In genomic region chr14:66379116-66379515, GRCh38 we compare ENCODE assay signal across 16 cellular contexts.
A peak's percentile ranks its signal among the peaks of the same experiment; 100 is the strongest.
DNase-seq lines count a peak whose midpoint lies in the region; ATAC-seq and TF ChIP-seq lines count a peak whose summit lies in the region.
"Had no signal": no experiment of that assay in that cellular context is flagged by ENCODE, and none has a peak within 500 bp of the region (broad histone marks: within the 10 kb centered on the region; RNA-seq: fewer than 3 reads in every experiment).

No MANE protein-coding gene starts in this region.

- intact Hi-C loops in left cardiac atrium (cut with DNase I) (no loop called here), prostate gland (cut with DNase I) (no loop called here)

- no peaks in the 10 kb centered on the region for H3K36me3 ChIP-seq in MG63
- no peaks in the 10 kb centered on the region for H3K36me3 ChIP-seq in prostate gland
- H3K36me3 ChIP-seq: transverse colon had no signal

- H3K9me3 ChIP-seq in MG63 (no peaks in the 10 kb centered on the region), prostate gland (no peaks in the 10 kb centered on the region)
- H3K9me3 ChIP-seq: SK-N-SH, transverse colon had no signal

- ATAC-seq in left cardiac atrium, result peak; percentile 95 to 98
- ATAC-seq: activated CD4-positive, CD25-positive, alpha-beta regulatory T cell treated with anti-CD3 and anti-CD28 coated beads, Interleukin-2, amount 50 U/mL, for 24 hours had no signal

- WGBS in prostate gland, result 45% methylated on average over 2 of the region's 2 CpGs

- H3K27ac ChIP-seq in prostate gland, result no peak overlapping the region
- H3K27ac ChIP-seq: transverse colon had no signal

- no peak for TF ChIP-seq POLR2A in prostate gland (IDR thresholded peaks at IDR 0.05)

- TF ChIP-seq CTCF in prostate gland (IDR thresholded peaks at IDR 0.05), result no peak

- H3K4me1 ChIP-seq in prostate gland (replicated peaks), result no peaks in the 10 kb centered on the region
- H3K4me1 ChIP-seq: transverse colon had no signal

- DNase-seq in MG63, result peak; percentile 57
- peak; percentile 58 for DNase-seq in astrocyte of the hippocampus (ENCODE audit: low read depth, low spot score)
- peak; percentile 66 for DNase-seq in left cardiac atrium
- DNase-seq in prostate gland (ENCODE audit: low spot score), result peak; percentile 39
- DNase-seq in SHP77 (lab: John Stamatoyannopoulos, UW), result no peak
- DNase-seq in AG08395 (ENCODE audit: low spot score), result no peak
- no peak for DNase-seq in SIG-M5 (lab: John Stamatoyannopoulos, UW)
- DNase-seq in GM03348 (ENCODE audit: low spot score), result no peak
- DNase-seq: CD4-positive, alpha-beta T cell; DMS79 treated with DMSO at 0.1 percent for 48 hours; NCI-H1417 treated with DMSO at 0.1 percent for 48 hours; NCI-H526; SK-N-SH; T-helper 9 cell; transverse colon had no signal

- H3K4me3 ChIP-seq in MG63 (no peak overlapping the region), prostate gland (no peak overlapping the region)
- H3K4me3 ChIP-seq: transverse colon had no signal

- H3K27me3 ChIP-seq in MG63, result no peaks in the 10 kb centered on the region
- no peaks in the 10 kb centered on the region for H3K27me3 ChIP-seq in prostate gland (replicated peaks; ENCODE audit: insufficient read depth)
- H3K27me3 ChIP-seq: transverse colon had no signal

Comparison
In these comparisons a context has a peak if more than half of its experiments do, and no peak if none do; other contexts are left out.
1. DNase-seq: peak in MG63 (single experiment), astrocyte of the hippocampus (single experiment), left cardiac atrium (single experiment) and prostate gland (single experiment); none in SHP77 (0 of 2), AG08395 (single experiment), SIG-M5 (single experiment) and GM03348 (single experiment).